ENCODE assay signal across 17 cellular contexts in genomic region chr20:549720-550496, GRCh38.
"Had no signal": no experiment of that assay in that cellular context is flagged by ENCODE, and none has a peak within 500 bp of the region (broad histone marks: within the 10 kb centered on the region; RNA-seq: fewer than 3 reads in every experiment).

No MANE protein-coding gene starts in this region.

- H3K4me1 ChIP-seq: body of pancreas, tibial artery had no signal

- H3K27ac ChIP-seq: body of pancreas, tibial artery had no signal

- H3K4me1 Mint-ChIP-seq: activated CD4-positive, alpha-beta T cell treated with anti-CD3 and anti-CD28 coated beads, Interleukin-2, amount 10 ng/mL, durations not matched to agents 7 days and 5 days; activated naive CD8-positive, alpha-beta T cell treated with anti-CD3 and anti-CD28 coated beads for 36 hours; central memory CD8-positive, alpha-beta T cell; immature natural killer cell; stimulated activated naive B cell treated with anti-CD40 and anti-IgM and Interleukin-4, amounts not matched to agents 10 μg/mL and 1 μg/mL and 100 μg/mL, for 72 hours had no signal

- H3K4me3 ChIP-seq: body of pancreas, tibial artery had no signal

- H3K4me3 Mint-ChIP-seq: activated CD4-positive, alpha-beta T cell treated with anti-CD3 and anti-CD28 coated beads, Interleukin-2, amount 10 ng/mL, durations not matched to agents 7 days and 5 days; activated naive CD8-positive, alpha-beta T cell treated with anti-CD3 and anti-CD28 coated beads for 36 hours; activated T-helper 1 cell treated with anti-CD3 and anti-CD28 coated beads, Interleukin-12 subunit alpha, Interleukin-12 subunit beta, Interleukin-2, Interleukin-4 antibody, amounts not matched to agents 30 ng/mL and 10 ng/mL and 1 ng/mL, durations not matched to agents 14 hours and 24 hours and 36 hours; central memory CD8-positive, alpha-beta T cell; immature natural killer cell; nephron; stimulated activated naive B cell treated with anti-CD40 and anti-IgM and Interleukin-4, amounts not matched to agents 10 μg/mL and 1 μg/mL and 100 μg/mL, for 72 hours had no signal

- H3K9me3 ChIP-seq: body of pancreas, tibial artery had no signal

- H3K36me3 Mint-ChIP-seq: activated naive CD8-positive, alpha-beta T cell treated with anti-CD3 and anti-CD28 coated beads for 36 hours; stimulated activated naive B cell treated with anti-CD40 and anti-IgM and Interleukin-4, amounts not matched to agents 10 μg/mL and 1 μg/mL and 100 μg/mL, for 72 hours had no signal

- H3K9me3 Mint-ChIP-seq: activated naive CD8-positive, alpha-beta T cell treated with anti-CD3 and anti-CD28 coated beads for 36 hours; activated T-helper 1 cell treated with anti-CD3 and anti-CD28 coated beads, Interleukin-12 subunit alpha, Interleukin-12 subunit beta, Interleukin-2, Interleukin-4 antibody, amounts not matched to agents 30 ng/mL and 10 ng/mL and 1 ng/mL, durations not matched to agents 14 hours and 24 hours and 36 hours; central memory CD8-positive, alpha-beta T cell; immature natural killer cell; nephron; stimulated activated naive B cell treated with anti-CD40 and anti-IgM and Interleukin-4, amounts not matched to agents 10 μg/mL and 1 μg/mL and 100 μg/mL, for 72 hours had no signal

- H3K27me3 ChIP-seq: body of pancreas had no signal

- H3K27ac Mint-ChIP-seq: activated CD4-positive, alpha-beta T cell treated with anti-CD3 and anti-CD28 coated beads, Interleukin-2, amount 10 ng/mL, durations not matched to agents 7 days and 5 days; activated naive CD8-positive, alpha-beta T cell treated with anti-CD3 and anti-CD28 coated beads for 36 hours; activated T-helper 1 cell treated with anti-CD3 and anti-CD28 coated beads, Interleukin-12 subunit alpha, Interleukin-12 subunit beta, Interleukin-2, Interleukin-4 antibody, amounts not matched to agents 30 ng/mL and 10 ng/mL and 1 ng/mL, durations not matched to agents 14 hours and 24 hours and 36 hours; immature natural killer cell; nephron; stimulated activated naive B cell treated with anti-CD40 and anti-IgM and Interleukin-4, amounts not matched to agents 10 μg/mL and 1 μg/mL and 100 μg/mL, for 72 hours had no signal

- FAIRE-seq: TTC549 had no signal

- DNase-seq: activated CD4-positive, alpha-beta T cell treated with anti-CD3 and anti-CD28 coated beads, Interleukin-2, amount 10 ng/mL, durations not matched to agents 7 days and 5 days; activated naive CD8-positive, alpha-beta T cell treated with anti-CD3 and anti-CD28 coated beads for 36 hours; amygdala; body of pancreas; effector memory CD4-positive, alpha-beta T cell; foreskin melanocyte; head of caudate nucleus; immature natural killer cell; mesenchymal stem cell; occipital lobe; stimulated activated CD4-positive, alpha-beta T cell treated with anti-CD3 and anti-CD28 coated beads, Interleukin-2, amount 100 ng/mL, for 48 hours; stimulated activated naive B cell treated with anti-CD40 and anti-IgM and Interleukin-4, amounts not matched to agents 10 μg/mL and 1 μg/mL and 100 μg/mL, for 72 hours; tibial artery had no signal

- ATAC-seq: body of pancreas; stimulated activated naive B cell treated with anti-CD40 and anti-IgM and Interleukin-4, amounts not matched to agents 10 μg/mL and 1 μg/mL and 100 μg/mL, for 72 hours had no signal

- H3K36me3 ChIP-seq: tibial artery had no signal
